Comparison of ENCODE assay signal across 9 cellular contexts in the genomic region with DNA sequence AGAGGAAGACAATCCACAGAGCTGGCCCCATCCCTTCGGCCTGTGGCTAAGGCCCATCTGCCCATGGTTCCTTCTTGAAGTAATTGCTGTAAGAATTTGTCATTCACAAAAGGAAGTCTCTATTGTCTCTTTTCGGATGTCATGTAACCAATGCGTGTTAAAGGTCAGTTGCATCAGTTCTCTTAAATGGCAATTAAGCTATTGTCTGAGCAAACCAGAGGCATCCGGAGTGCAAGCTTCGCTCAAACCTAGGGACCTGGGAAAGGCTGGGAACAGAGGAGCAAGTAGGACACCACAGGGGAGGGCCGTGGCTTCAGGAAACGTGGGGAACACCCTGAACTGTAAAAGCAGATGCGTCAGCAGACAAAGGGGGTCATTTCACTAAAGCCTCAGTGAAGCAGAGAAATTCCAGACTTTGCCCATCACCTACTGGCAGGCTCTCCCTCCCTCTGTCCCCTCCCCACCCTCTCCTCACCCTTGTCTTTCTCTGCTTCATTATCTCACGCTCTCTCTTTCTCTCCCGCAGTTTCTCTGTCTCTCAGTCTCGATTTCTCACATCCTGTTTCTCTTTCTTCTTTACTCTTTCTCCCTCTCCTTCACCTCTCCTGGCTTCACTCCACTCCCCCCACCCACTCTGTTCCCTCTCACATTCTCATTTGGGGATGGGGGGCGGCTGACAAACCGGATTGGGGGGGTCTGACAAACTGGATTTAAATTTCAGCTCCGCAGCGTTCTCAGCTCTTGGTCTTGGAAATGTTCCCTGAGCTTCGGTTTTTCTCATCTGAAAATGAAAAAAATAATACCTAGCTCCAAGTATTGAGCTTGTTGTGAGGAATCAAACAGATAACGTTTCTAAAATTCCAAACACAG.
DNase-seq lines count a peak whose midpoint lies in the region; ATAC-seq, FAIRE-seq and TF ChIP-seq lines count a peak whose summit lies in the region.
"Had no signal": no experiment of that assay in that cellular context is flagged by ENCODE, and none has a peak within 500 bp of the region (broad histone marks: within the 10 kb centered on the region; RNA-seq: fewer than 3 reads in every experiment).

No MANE protein-coding gene starts in this region.

- TF ChIP-seq EP300 in K562 (IDR thresholded peaks at IDR 0.05; ENCODE audit: low read length): no peak

- BruUV-seq in K562 (replicated peaks; lab: Mats Ljungman, UMichigan): no TSS peak

- H3K36me3 ChIP-seq in HUES64 (ENCODE audit: insufficient read depth, low read length) (no peaks in the 10 kb centered on the region), K562 (ENCODE audit: control insufficient read depth, insufficient read depth, low read length) (no peaks in the 10 kb centered on the region), smooth muscle cell (ENCODE audit: low read depth) (no peaks in the 10 kb centered on the region)

- TF ChIP-seq CTCF in K562 (IDR thresholded peaks at IDR 0.05 in 2 of 3, conservative IDR thresholded peaks at IDR 0.05 in 1 of 3; ENCODE audit: insufficient read depth in 2 of 3, low read depth in 1 of 3, low read length in 3 of 3) (no peak), smooth muscle cell (IDR thresholded peaks at IDR 0.05; ENCODE audit: borderline replicate concordance, insufficient read depth, poor library complexity, severe bottlenecking) (no peak)

- H3K27ac ChIP-seq in HUES64 (ENCODE audit: low read depth, low read length): peak overlapping the region; percentile 41; the same call in 1 of the 2 replicates
- H3K27ac ChIP-seq in K562 (ENCODE audit: extremely low read depth, low read depth, low read length): no peak overlapping the region
- H3K27ac ChIP-seq in smooth muscle cell (ENCODE audit: low read depth): no peak overlapping the region
- no peak overlapping the region for H3K27ac ChIP-seq in caudate nucleus (ENCODE audit: low read depth, low read length)

- H3K9ac ChIP-seq in HUES64 (ENCODE audit: low read depth, low read length): 0 out of 2 replicates have a peak overlapping the region, but pooled peaks have one; percentile 3
- H3K9ac ChIP-seq in K562 (ENCODE audit: insufficient read depth in 1 of 2, low read depth in 2 of 2, low read length in 2 of 2): peak overlapping the region in 1 of 2 experiments; percentile 12; a peak in 1 of 4 replicates
- H3K9ac ChIP-seq in smooth muscle cell (ENCODE audit: low read depth): no peak overlapping the region

- H3F3A ChIP-seq in smooth muscle cell (ENCODE audit: low read depth): peaks cover 9% of the 10 kb centered on the region

- intact Hi-C loops in K562 (cut with micrococcal nuclease): loop anchor here (5.0 kb wide), 2 partner anchors 43 to 98 kb away; no protein-coding TSS in a partner anchor

- H3K27me3 ChIP-seq in HUES64 (ENCODE audit: insufficient read depth, low read length): no peaks in the 10 kb centered on the region
- H3K27me3 ChIP-seq in K562 (ENCODE audit: control insufficient read depth in 2 of 2, insufficient read depth in 2 of 2, low read length in 2 of 2): no peaks in the 10 kb centered on the region
- H3K27me3 ChIP-seq in smooth muscle cell (ENCODE audit: low read depth): no peaks in the 10 kb centered on the region

- no peak for TF ChIP-seq POLR2A in K562 (conservative IDR thresholded peaks at IDR 0.05)

- no peak for FAIRE-seq in K562 (lab: Jason Lieb, UNC)

- WGBS in HUES64: 61% methylated on average over 16 of the region's 17 CpGs
- WGBS in K562 (ENCODE audit: insufficient coverage, low coverage, missing lambda C conversion rate): 55% methylated on average over 13 of the region's 17 CpGs
- WGBS in smooth muscle cell (ENCODE audit: low lambda C conversion rate): 70% methylated on average over 17 of the region's 17 CpGs

- H3K4me1 ChIP-seq in HUES64 (ENCODE audit: insufficient read depth, low read length): peaks cover 15% of the 10 kb centered on the region
- H3K4me1 ChIP-seq in K562 (replicated peaks in 1 of 2; ENCODE audit: control insufficient read depth in 2 of 2, insufficient read depth in 2 of 2, low read length in 2 of 2): peaks cover 0 to 19% of the 10 kb centered on the region in 2 experiments; a peak in 2 of 5 replicates
- H3K4me1 ChIP-seq in smooth muscle cell (ENCODE audit: low read depth): peaks cover 16% of the 10 kb centered on the region

- H4K20me1 ChIP-seq in K562 (replicated peaks; ENCODE audit: control insufficient read depth, insufficient read depth, low read length) (no peaks in the 10 kb centered on the region), smooth muscle cell (ENCODE audit: low read depth) (no peaks in the 10 kb centered on the region)

- DNase-seq in K562 (ENCODE audit: extremely low read depth in 1 of 4, low spot score in 3 of 4) (no peak), islet precursor cell (peak; percentile 63), smooth muscle cell (lab: John Stamatoyannopoulos, UW; ENCODE audit: unreplicated experiment) (no peak), NCI-H446 treated with DMSO at 0.1 percent for 48 hours (lab: John Stamatoyannopoulos, UW) (no peak), nucleus accumbens (lab: John Stamatoyannopoulos, UW) (no peak), superior temporal gyrus (ENCODE audit: extremely low spot score) (no peak), caudate nucleus (lab: John Stamatoyannopoulos, UW) (no peak)
- DNase-seq: central memory CD4-positive, alpha-beta T cell had no signal

- no peak for ATAC-seq in K562

- H2AFZ ChIP-seq in K562 (ENCODE audit: low read depth, low read length) (peak overlapping the region; percentile 24; the same call in 1 of the 2 replicates), smooth muscle cell (ENCODE audit: low read depth) (peak overlapping the region; percentile 66)

- in situ Hi-C loops in K562 (cut with MboI): no loop called here

- CTCF ChIA-PET in K562 (lab: Yijun Ruan, JAX; ENCODE audit: low intra/inter-chr PET ratio): no interaction called here

- POLR2A ChIA-PET in K562 (lab: Yijun Ruan, JAX): interaction anchor here (0.5 to 1.3 kb wide), 2 partner anchors 11 to 13 kb away, joined by 3 to 5 read pairs; no protein-coding TSS in a partner anchor

- H3K9me1 ChIP-seq in K562 (ENCODE audit: control insufficient read depth, insufficient read depth, low read length): peaks cover under 1% of the 10 kb centered on the region

- TF ChIP-seq RAD21 in K562 (CRISPR knock-in tag; conservative IDR thresholded peaks at IDR 0.05 in 1 of 2, IDR thresholded peaks at IDR 0.05 in 1 of 2): no peak

- H3K79me2 ChIP-seq in K562 (ENCODE audit: control insufficient read depth, insufficient read depth, low read length): no peaks in the 10 kb centered on the region
- no peaks in the 10 kb centered on the region for H3K79me2 ChIP-seq in smooth muscle cell (ENCODE audit: low read depth)

- H3K9me3 ChIP-seq in HUES64 (ENCODE audit: insufficient read depth, low read depth, low read length) (no peaks in the 10 kb centered on the region), K562 (replicated peaks; ENCODE audit: control insufficient read depth, insufficient read depth, low read depth, low read length) (no peaks in the 10 kb centered on the region), smooth muscle cell (replicated peaks; ENCODE audit: low read depth) (peaks cover 4% of the 10 kb centered on the region)

- H3K4me3 ChIP-seq in HUES64 (ENCODE audit: low read length) (no peak overlapping the region), K562 (no peak overlapping the region), smooth muscle cell (no peak overlapping the region)

- H3K4me2 ChIP-seq in K562 (ENCODE audit: insufficient read depth, low read length) (no peak overlapping the region), smooth muscle cell (no peak overlapping the region)

TF ChIP-seq in K562, 482 proteins besides CTCF, POLR2A, EP300 and RAD21:
- TF ChIP-seq SOX6 (IDR thresholded peaks at IDR 0.05): peak; percentile 51; the same call in 1 of the 2 replicates
- no peak for TF ChIP-seq ZNF324 (CRISPR knock-in tag; IDR thresholded peaks at IDR 0.05)
- no peak; the same call in 1 of the 2 replicates for TF ChIP-seq CEBPG (CRISPR knock-in tag; IDR thresholded peaks at IDR 0.05)
- peak in 1 of 2 experiments; percentile 65; a peak in 2 of 4 replicates for TF ChIP-seq CEBPG (tag; conservative IDR thresholded peaks at IDR 0.05 in 1 of 2, IDR thresholded peaks at IDR 0.05 in 1 of 2)
- TF ChIP-seq, protein P1, sequence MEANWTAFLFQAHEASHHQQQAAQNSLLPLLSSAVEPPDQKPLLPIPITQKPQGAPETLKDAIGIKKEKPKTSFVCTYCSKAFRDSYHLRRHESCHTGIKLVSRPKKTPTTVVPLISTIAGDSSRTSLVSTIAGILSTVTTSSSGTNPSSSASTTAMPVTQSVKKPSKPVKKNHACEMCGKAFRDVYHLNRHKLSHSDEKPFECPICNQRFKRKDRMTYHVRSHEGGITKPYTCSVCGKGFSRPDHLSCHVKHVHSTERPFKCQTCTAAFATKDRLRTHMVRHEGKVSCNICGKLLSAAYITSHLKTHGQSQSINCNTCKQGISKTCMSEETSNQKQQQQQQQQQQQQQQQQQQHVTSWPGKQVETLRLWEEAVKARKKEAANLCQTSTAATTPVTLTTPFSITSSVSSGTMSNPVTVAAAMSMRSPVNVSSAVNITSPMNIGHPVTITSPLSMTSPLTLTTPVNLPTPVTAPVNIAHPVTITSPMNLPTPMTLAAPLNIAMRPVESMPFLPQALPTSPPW (CRISPR knock-in tag; IDR thresholded peaks at IDR 0.05): no peak
